In genomic region chrX:20029728-20030127, GRCh38 we compare ENCODE assay signal across 14 cellular contexts. TPM values are rescaled to one million over a fixed set of nuclear protein-coding genes. Genes with fewer than 3 reads are reported as not detected.
DNase-seq lines count a peak whose midpoint lies in the region; FAIRE-seq and TF ChIP-seq lines count a peak whose summit lies in the region.
"Had no signal": no experiment of that assay in that cellular context is flagged by ENCODE, and none has a peak within 500 bp of the region (broad histone marks: within the 10 kb centered on the region; RNA-seq: fewer than 3 reads in every experiment).

No MANE protein-coding gene starts in this region.

- TF ChIP-seq POLR2A in thyroid gland (IDR thresholded peaks at IDR 0.05), result no peak

- H3K4me3 ChIP-seq in LNCaP clone FGC (ENCODE audit: low read depth, low read length) (no peak overlapping the region), thyroid gland (replicated peaks in 1 of 3) (no peak overlapping the region)
- H3K4me3 ChIP-seq: SJCRH30 had no signal

- peak; percentile 88 for FAIRE-seq in colon (lab: Jason Lieb, UNC)
- FAIRE-seq: A204.1 had no signal

- no peak overlapping the region for H3K27ac ChIP-seq in thyroid gland
- H3K27ac ChIP-seq: neutrophil, SJCRH30 had no signal

- H3K4me1 ChIP-seq in thyroid gland, result no peaks in the 10 kb centered on the region
- H3K4me1 ChIP-seq: SJCRH30 had no signal

- WGBS in thyroid gland, 2 donors, result 15 to 23% methylated on average over 2 of the region's 2 CpGs

- intact Hi-C loops in thyroid gland (cut with DNase I), result no loop called here

- TF ChIP-seq CTCF in LNCaP clone FGC (IDR thresholded peaks at IDR 0.05; ENCODE audit: control insufficient read depth, extremely low read depth, insufficient read depth) (no peak), thyroid gland (IDR thresholded peaks at IDR 0.05) (no peak)

- no peaks in the 10 kb centered on the region for H3K9me3 ChIP-seq in thyroid gland
- H3K9me3 ChIP-seq: neutrophil, SJCRH30 had no signal

- H3K36me3 ChIP-seq in thyroid gland, result no peaks in the 10 kb centered on the region
- H3K36me3 ChIP-seq: neutrophil, SJCRH30 had no signal

- DNase-seq in SIG-M5 treated with dmso at 0.1 percent for 504 hours (lab: John Stamatoyannopoulos, UW; ENCODE audit: unreplicated experiment), result peak; percentile 5
- no peak for DNase-seq in SIG-M5 (lab: John Stamatoyannopoulos, UW)
- DNase-seq in LNCaP clone FGC (ENCODE audit: low read depth), result peak; percentile 54
- peak; percentile 23 to 52 for DNase-seq in thyroid gland
- DNase-seq in AG08396 (ENCODE audit: low spot score), result no peak
- no peak for DNase-seq in NCI-H1092 (lab: John Stamatoyannopoulos, UW)
- no peak for DNase-seq in NCI-H82 (lab: John Stamatoyannopoulos, UW)
- DNase-seq: activated CD4-positive, alpha-beta T cell treated with anti-CD3 and anti-CD28 coated beads for 36 hours; DMS79; NCI-H226; SJCRH30 had no signal

- H3K27me3 ChIP-seq in thyroid gland, result no peaks in the 10 kb centered on the region
- H3K27me3 ChIP-seq: neutrophil, SJCRH30 had no signal

RNA-seq across cellular contexts. Expression of gene BCLAF3, which starts 38.9 kb away (rescaled TPM):
- 10 to 100 TPM; 10.8 to 16.7 (median 12.3) TPM for total RNA-seq in thyroid gland

Comparison
In these comparisons a context has a peak if more than half of its experiments do, and no peak if none do; other contexts are left out.
1. DNase-seq: peak in SIG-M5 treated with dmso at 0.1 percent for 504 hours (single experiment), LNCaP clone FGC (single experiment) and thyroid gland (2 of 2); none in SIG-M5 (single experiment), AG08396 (single experiment), NCI-H1092 (single experiment) and NCI-H82 (single experiment).